In genomic region chr10:53387546-53387945, GRCh38 we compare ENCODE assay signal across 26 cellular contexts.
"Had no signal": no experiment of that assay in that cellular context is flagged by ENCODE, and none has a peak within 500 bp of the region (broad histone marks: within the 10 kb centered on the region; RNA-seq: fewer than 3 reads in every experiment).

No MANE protein-coding gene starts in this region.

- H3K27me3 Mint-ChIP-seq: activated B cell treated with CpG ODN at 0.5 μM for 24 hours; activated CD4-positive, alpha-beta T cell treated with anti-CD3 and anti-CD28 coated beads for 36 hours; activated naive CD8-positive, alpha-beta T cell treated with anti-CD3 and anti-CD28 coated beads for 36 hours; naive thymus-derived CD4-positive, alpha-beta T cell; stimulated activated memory B cell treated with anti-CD40 and anti-IgM and Interleukin-4, amounts not matched to agents 10 μg/mL and 1 μg/mL and 100 μg/mL, for 72 hours; type B pancreatic cell had no signal

- H3K9me3 Mint-ChIP-seq: neural progenitor cell, type B pancreatic cell had no signal

- H3K4me1 ChIP-seq: heart right ventricle, lower lobe of right lung, neural progenitor cell, pancreas, right lobe of liver, testis, vagina had no signal

- H3K27me3 ChIP-seq: heart right ventricle, neural progenitor cell, pancreas, right lobe of liver, testis, vagina had no signal

- H3K27ac Mint-ChIP-seq: activated B cell treated with CpG ODN at 0.5 μM for 24 hours; activated CD4-positive, alpha-beta T cell treated with anti-CD3 and anti-CD28 coated beads for 36 hours; activated naive CD8-positive, alpha-beta T cell treated with anti-CD3 and anti-CD28 coated beads for 36 hours; activated T-helper 2 cell treated with anti-CD3 and anti-CD28 coated beads, Interferon-gamma antibody, Interleukin-2, Interleukin-4, amounts not matched to agents 10 μg/mL and 5 μg/mL and 100 μg/mL, durations not matched to agents 14 hours and 24 hours and 36 hours; naive thymus-derived CD4-positive, alpha-beta T cell; neural progenitor cell; stimulated activated memory B cell treated with anti-CD40 and anti-IgM and Interleukin-4, amounts not matched to agents 10 μg/mL and 1 μg/mL and 100 μg/mL, for 72 hours; type B pancreatic cell had no signal

- H3K4me3 Mint-ChIP-seq: activated B cell treated with CpG ODN at 0.5 μM for 24 hours; activated CD4-positive, alpha-beta T cell treated with anti-CD3 and anti-CD28 coated beads for 36 hours; activated naive CD8-positive, alpha-beta T cell treated with anti-CD3 and anti-CD28 coated beads for 36 hours; activated T-cell treated with anti-CD3 and anti-CD28 coated beads, Interleukin-2, amount 50 U/mL, for 4 hours; naive thymus-derived CD4-positive, alpha-beta T cell; neural progenitor cell; stimulated activated memory B cell treated with anti-CD40 and anti-IgM and Interleukin-4, amounts not matched to agents 10 μg/mL and 1 μg/mL and 100 μg/mL, for 72 hours; type B pancreatic cell had no signal

- H3K36me3 ChIP-seq: heart right ventricle, lower lobe of right lung, neural progenitor cell, pancreas, right lobe of liver, vagina had no signal

- ATAC-seq: activated CD4-positive, alpha-beta T cell treated with anti-CD3 and anti-CD28 coated beads for 36 hours; activated T-cell treated with anti-CD3 and anti-CD28 coated beads, Interleukin-2, amount 50 U/mL, for 4 hours; heart right ventricle; left lobe of liver; lower lobe of right lung; naive thymus-derived CD4-positive, alpha-beta T cell; pancreas; right lobe of liver; stimulated activated memory B cell treated with anti-CD40 and anti-IgM and Interleukin-4, amounts not matched to agents 10 μg/mL and 1 μg/mL and 100 μg/mL, for 72 hours had no signal

- H3K27ac ChIP-seq: heart right ventricle, lower lobe of right lung, neural progenitor cell, pancreas, right lobe of liver, skin epidermis, testis, vagina had no signal

- H3K36me3 Mint-ChIP-seq: activated naive CD8-positive, alpha-beta T cell treated with anti-CD3 and anti-CD28 coated beads for 36 hours; naive thymus-derived CD4-positive, alpha-beta T cell; neural progenitor cell; stimulated activated memory B cell treated with anti-CD40 and anti-IgM and Interleukin-4, amounts not matched to agents 10 μg/mL and 1 μg/mL and 100 μg/mL, for 72 hours; type B pancreatic cell had no signal

- H3K4me3 ChIP-seq: heart right ventricle, lower lobe of right lung, neural progenitor cell, pancreas, right lobe of liver, skin epidermis, testis, vagina had no signal

- DNase-seq: activated B cell treated with CpG ODN at 0.5 μM for 24 hours; activated CD4-positive, alpha-beta T cell treated with anti-CD3 and anti-CD28 coated beads for 36 hours; activated CD4-positive, alpha-beta T cell treated with anti-CD3 and anti-CD28 coated beads, Interleukin-2, amount 50 U/mL, for 48 hours; activated CD8-positive, alpha-beta memory T cell treated with anti-CD3 and anti-CD28 coated beads, Interleukin-2, amount 50 U/mL, for 48 hours; activated naive CD4-positive, alpha-beta T cell; activated naive CD8-positive, alpha-beta T cell treated with anti-CD3 and anti-CD28 coated beads for 36 hours; activated T-cell treated with anti-CD3 and anti-CD28 coated beads, Interleukin-2, amount 50 U/mL, for 4 hours; dermis blood vessel endothelial cell; effector CD8-positive, alpha-beta T cell; erythroblast; foreskin fibroblast; heart right ventricle; lower lobe of right lung; naive thymus-derived CD4-positive, alpha-beta T cell; pancreas; right lobe of liver; stimulated activated CD4-positive, alpha-beta T cell treated with anti-CD3 and anti-CD28 coated beads, Interleukin-15, amount 100 ng/mL, for 24 hours; T-helper 9 cell; testis had no signal

- H2AFZ ChIP-seq: neural progenitor cell had no signal

- H3K4me2 ChIP-seq: neural progenitor cell had no signal

- H3K4me1 Mint-ChIP-seq: activated B cell treated with CpG ODN at 0.5 μM for 24 hours; activated CD4-positive, alpha-beta T cell treated with anti-CD3 and anti-CD28 coated beads for 36 hours; activated naive CD8-positive, alpha-beta T cell treated with anti-CD3 and anti-CD28 coated beads for 36 hours; naive thymus-derived CD4-positive, alpha-beta T cell; neural progenitor cell; stimulated activated memory B cell treated with anti-CD40 and anti-IgM and Interleukin-4, amounts not matched to agents 10 μg/mL and 1 μg/mL and 100 μg/mL, for 72 hours had no signal

- H3K9me3 ChIP-seq: heart right ventricle, lower lobe of right lung, pancreas, right lobe of liver, testis, vagina had no signal
